In genomic region chr11:78567209-78567608, GRCh38 we compare ENCODE assay signal across 16 cellular contexts. TPM values are rescaled to one million over a fixed set of nuclear protein-coding genes. Genes with fewer than 3 reads are reported as not detected.
DNase-seq lines count a peak whose midpoint lies in the region; ATAC-seq, FAIRE-seq and TF ChIP-seq lines count a peak whose summit lies in the region.
"Had no signal": no experiment of that assay in that cellular context is flagged by ENCODE, and none has a peak within 500 bp of the region (broad histone marks: within the 10 kb centered on the region; RNA-seq: fewer than 3 reads in every experiment).

No MANE protein-coding gene starts in this region.

- H4K20me1 ChIP-seq in astrocyte (ENCODE audit: insufficient read depth, low read length) (no peaks in the 10 kb centered on the region), Karpas-422 (ENCODE audit: insufficient read depth, low read depth, low read length) (no peaks in the 10 kb centered on the region)

- no peak for FAIRE-seq in astrocyte (lab: Jason Lieb, UNC)

- H3K27ac ChIP-seq in astrocyte (ENCODE audit: low read depth, low read length) = peak overlapping the region; percentile 33
- no peak overlapping the region for H3K27ac ChIP-seq in foreskin keratinocyte
- no peak overlapping the region for H3K27ac ChIP-seq in left ventricle myocardium inferior (replicated peaks)
- H3K27ac ChIP-seq in Karpas-422 (ENCODE audit: low read length) = no peak overlapping the region
- H3K27ac ChIP-seq: skin epidermis, thoracic aorta had no signal

- H3K4me1 ChIP-seq in astrocyte (ENCODE audit: insufficient read depth, low read length) (peaks cover 19% of the 10 kb centered on the region), foreskin keratinocyte (peaks cover 19% of the 10 kb centered on the region), left ventricle myocardium inferior (peaks cover 8% of the 10 kb centered on the region), Karpas-422 (ENCODE audit: low read length) (peaks cover 12% of the 10 kb centered on the region)

- peaks cover 15% of the 10 kb centered on the region for H3K36me3 ChIP-seq in astrocyte (ENCODE audit: insufficient read depth, low read length)
- H3K36me3 ChIP-seq in left ventricle myocardium inferior = peaks cover 66% of the 10 kb centered on the region
- H3K36me3 ChIP-seq in Karpas-422 (ENCODE audit: insufficient read depth, low read length) = peaks cover 39% of the 10 kb centered on the region

- no peak overlapping the region for H3K4me3 Mint-ChIP-seq in astrocyte (ENCODE audit: unreplicated experiment)
- H3K4me3 Mint-ChIP-seq: activated CD4-positive, alpha-beta memory T cell treated with anti-CD3 and anti-CD28 coated beads, Interleukin-2, amount 10 ng/mL, durations not matched to agents 7 days and 5 days; neural crest cell had no signal

- H3K27me3 ChIP-seq in astrocyte (ENCODE audit: insufficient read depth, low read length) (no peaks in the 10 kb centered on the region), foreskin keratinocyte (no peaks in the 10 kb centered on the region), left ventricle myocardium inferior (ENCODE audit: low read depth) (no peaks in the 10 kb centered on the region), Karpas-422 (ENCODE audit: low read length) (no peaks in the 10 kb centered on the region)

- H3K4me1 Mint-ChIP-seq in astrocyte (ENCODE audit: low read depth, unreplicated experiment) = peaks cover 12% of the 10 kb centered on the region

- H3K9me3 ChIP-seq in astrocyte (ENCODE audit: insufficient read depth, low read depth, low read length) (no peaks in the 10 kb centered on the region), left ventricle myocardium inferior (replicated peaks) (no peaks in the 10 kb centered on the region), Karpas-422 (ENCODE audit: low read length) (no peaks in the 10 kb centered on the region)
- H3K9me3 ChIP-seq: thoracic aorta had no signal

- ATAC-seq in foreskin keratinocyte (peak; percentile 91), HG03469 (IDR thresholded peaks at IDR 0.05; ENCODE audit: unreplicated experiment) (no peak), HG03571 (IDR thresholded peaks at IDR 0.05; ENCODE audit: unreplicated experiment) (no peak)

- peaks cover 2% of the 10 kb centered on the region for H3K79me2 ChIP-seq in astrocyte (ENCODE audit: insufficient read depth, low read length)
- peaks cover 49% of the 10 kb centered on the region for H3K79me2 ChIP-seq in Karpas-422 (ENCODE audit: low read length)

- peak overlapping the region; percentile 71 for H3K27ac Mint-ChIP-seq in astrocyte (ENCODE audit: unreplicated experiment)
- H3K27ac Mint-ChIP-seq: activated CD4-positive, alpha-beta memory T cell treated with anti-CD3 and anti-CD28 coated beads, Interleukin-2, amount 10 ng/mL, durations not matched to agents 7 days and 5 days had no signal

- intact Hi-C loops in left ventricle myocardium inferior (cut with micrococcal nuclease) = loop anchor here (10.0 kb wide), 2 partner anchors 152 to 342 kb away; partner anchors contain the start of gene GAB2

- no peak for TF ChIP-seq CTCF in astrocyte (IDR thresholded peaks at IDR 0.05; ENCODE audit: insufficient read depth, low read depth, low read length)
- no peak for TF ChIP-seq CTCF in foreskin keratinocyte (conservative IDR thresholded peaks at IDR 0.05)
- no peak for TF ChIP-seq CTCF in left ventricle myocardium inferior (IDR thresholded peaks at IDR 0.05; ENCODE audit: borderline replicate concordance)

- no peak overlapping the region for H3K9ac ChIP-seq in astrocyte (ENCODE audit: low read length)
- H3K9ac ChIP-seq in Karpas-422 (ENCODE audit: low read length) = no peak overlapping the region

- H3K9me2 ChIP-seq in Karpas-422 (replicated peaks; ENCODE audit: insufficient read depth, low read length) = no peaks in the 10 kb centered on the region

- H2AFZ ChIP-seq in astrocyte (ENCODE audit: low read depth, low read length) (no peak overlapping the region), Karpas-422 (ENCODE audit: low read length) (no peak overlapping the region)

- H3K4me2 ChIP-seq in astrocyte (ENCODE audit: low read length) (peak overlapping the region; percentile 43), Karpas-422 (ENCODE audit: low read depth, low read length, poor library complexity, severe bottlenecking) (no peak overlapping the region)

- H3K36me3 Mint-ChIP-seq in astrocyte (ENCODE audit: low read depth, unreplicated experiment) = no peaks in the 10 kb centered on the region

- H3K9me3 Mint-ChIP-seq in astrocyte (ENCODE audit: unreplicated experiment) = no peaks in the 10 kb centered on the region
- H3K9me3 Mint-ChIP-seq: activated CD4-positive, alpha-beta memory T cell treated with anti-CD3 and anti-CD28 coated beads, Interleukin-2, amount 10 ng/mL, durations not matched to agents 7 days and 5 days; neural crest cell had no signal

- DNase-seq in HK-2 (ENCODE audit: unreplicated experiment) (peak; percentile 12), astrocyte (ENCODE audit: low read depth) (peak; percentile 80), foreskin keratinocyte (peak in 1 of 2 donors; percentile 74), left ventricle myocardium inferior (no peak), Karpas-422 (no peak)
- DNase-seq: activated CD4-positive, alpha-beta memory T cell treated with anti-CD3 and anti-CD28 coated beads, Interleukin-2, amount 10 ng/mL, durations not matched to agents 7 days and 5 days; activated gamma-delta T cell; DMS 273 treated with DMSO at 0.1 percent for 48 hours; foreskin melanocyte; NCI-H1092 treated with DMSO at 0.1 percent for 48 hours; NCI-H446 had no signal

- H3K27me3 Mint-ChIP-seq in astrocyte (ENCODE audit: low read depth, unreplicated experiment) = no peaks in the 10 kb centered on the region
- H3K27me3 Mint-ChIP-seq: activated CD4-positive, alpha-beta memory T cell treated with anti-CD3 and anti-CD28 coated beads, Interleukin-2, amount 10 ng/mL, durations not matched to agents 7 days and 5 days had no signal

- H3K4me3 ChIP-seq in astrocyte (ENCODE audit: insufficient read depth, low read depth, low read length) (no peak overlapping the region), left ventricle myocardium inferior (no peak overlapping the region), Karpas-422 (ENCODE audit: low read length) (no peak overlapping the region)
- H3K4me3 ChIP-seq: skin epidermis, thoracic aorta had no signal

RNA-seq across cellular contexts. Expression of gene NARS2, which starts 7.5 kb away (rescaled TPM):
- total RNA-seq in astrocyte (10.1 and 10.2 TPM in 2 replicates), foreskin keratinocyte (26.2 and 31.7 TPM in 2 replicates), left ventricle myocardium inferior (17.5 TPM)
- 19.2 and 25.5 TPM in 2 replicates for polyA plus RNA-seq in foreskin keratinocyte
- 27.3 and 33.3 TPM in 2 replicates for total RNA-seq in Karpas-422 (2014; rRNA removed; shearing (Covaris generic); ENCODE audit: low replicate concordance)

Comparison
In these comparisons a context has a peak if more than half of its experiments do, and no peak if none do; other contexts are left out.
1. DNase-seq: peak in HK-2 (single experiment) and astrocyte (single experiment); none in left ventricle myocardium inferior (single experiment) and Karpas-422 (single experiment).